8 cellular contexts compared by ENCODE assay signal in genomic region chr4:40058121-40058520, GRCh38. TPM values are rescaled to one million over a fixed set of nuclear protein-coding genes. Genes with fewer than 3 reads are reported as not detected.
A peak's percentile ranks its signal among the peaks of the same experiment; 100 is the strongest.
DNase-seq lines count a peak whose midpoint lies in the region; ATAC-seq and TF ChIP-seq lines count a peak whose summit lies in the region.

No MANE protein-coding gene starts in this region.

- no peaks in the 10 kb centered on the region for H3K27me3 Mint-ChIP-seq in activated CD4-positive, alpha-beta T cell treated with anti-CD3 and anti-CD28 coated beads for 36 hours
- peaks cover 2 to 11% (median 2%) of the 10 kb centered on the region in 3 donors for H3K27me3 Mint-ChIP-seq in immature natural killer cell (ENCODE audit: low read depth in 3 of 3)

- no peak for TF ChIP-seq POLR2A in suprapubic skin (IDR thresholded peaks at IDR 0.05)

- peak overlapping the region; percentile 92 for H3K4me3 Mint-ChIP-seq in activated CD4-positive, alpha-beta T cell treated with anti-CD3 and anti-CD28 coated beads for 36 hours
- H3K4me3 Mint-ChIP-seq in immature natural killer cell = peak overlapping the region; percentile 90 to 99 (median 95)

- CTCF ChIA-PET in activated CD4-positive, alpha-beta T cell treated with anti-CD3 and anti-CD28 coated beads for 36 hours (lab: Charles Lee) = interaction anchor here (0.6 to 2.1 kb wide), 10 partner anchors 9 to 267 kb away, joined by 3 to 13 read pairs (median 3); no protein-coding TSS in a partner anchor

- H3K36me3 Mint-ChIP-seq in activated CD4-positive, alpha-beta T cell treated with anti-CD3 and anti-CD28 coated beads for 36 hours (ENCODE audit: low read depth) = peaks cover 15% of the 10 kb centered on the region
- peaks cover 13 to 19% of the 10 kb centered on the region in 2 donors for H3K36me3 Mint-ChIP-seq in activated naive CD4-positive, alpha-beta T cell treated with anti-CD3 and anti-CD28 coated beads, Interleukin-2, amount 50 U/mL, for 72 hours
- H3K36me3 Mint-ChIP-seq in immature natural killer cell = peaks cover 4 to 11% (median 11%) of the 10 kb centered on the region in 3 donors

- TF ChIP-seq CTCF in suprapubic skin (IDR thresholded peaks at IDR 0.05) (no peak), GM13977 (IDR thresholded peaks at IDR 0.05; ENCODE audit: extremely low read depth, insufficient read depth, missing control alignments) (no peak)

- peak overlapping the region; percentile 100 for H3K27ac Mint-ChIP-seq in activated CD4-positive, alpha-beta T cell treated with anti-CD3 and anti-CD28 coated beads for 36 hours
- peak overlapping the region; percentile 95 to 99 for H3K27ac Mint-ChIP-seq in activated naive CD4-positive, alpha-beta T cell treated with anti-CD3 and anti-CD28 coated beads, Interleukin-2, amount 50 U/mL, for 72 hours
- peak overlapping the region; percentile 91 to 97 (median 94) for H3K27ac Mint-ChIP-seq in immature natural killer cell

- TF ChIP-seq EP300 in suprapubic skin (IDR thresholded peaks at IDR 0.05) = no peak

- in situ Hi-C loops in GM13977 (cut with MboI; ENCODE audit: low pct_unique_long_range_greater_than_20kb, low sequenced_read_pairs, unreplicated experiment) = loop anchor here (10.0 kb wide), 1 partner anchor 267 kb away; no protein-coding TSS in a partner anchor

- H3K36me3 ChIP-seq in suprapubic skin = no peaks in the 10 kb centered on the region

- DNase-seq in activated CD4-positive, alpha-beta T cell treated with anti-CD3 and anti-CD28 coated beads for 36 hours = no peak
- no peak for DNase-seq in activated CD4-positive, alpha-beta T cell treated with anti-CD3 and anti-CD28 coated beads, Interleukin-2, amount 50 U/mL, for 48 hours
- DNase-seq in activated naive CD4-positive, alpha-beta T cell treated with anti-CD3 and anti-CD28 coated beads, Interleukin-2, amount 50 U/mL, for 72 hours (ENCODE audit: low spot score in 2 of 2) = no peak
- DNase-seq in immature natural killer cell (no peak), suprapubic skin (ENCODE audit: low spot score in 2 of 2) (no peak), GM13977 (ENCODE audit: low spot score) (no peak), posterior vena cava (ENCODE audit: low spot score) (no peak)

- ATAC-seq in activated CD4-positive, alpha-beta T cell treated with anti-CD3 and anti-CD28 coated beads for 36 hours = no peak
- no peak for ATAC-seq in activated naive CD4-positive, alpha-beta T cell treated with anti-CD3 and anti-CD28 coated beads, Interleukin-2, amount 50 U/mL, for 72 hours
- ATAC-seq in HG02623 (IDR thresholded peaks at IDR 0.05; ENCODE audit: unreplicated experiment) = no peak

- H3K4me3 ChIP-seq in suprapubic skin = peak overlapping the region; percentile 81

- no peaks in the 10 kb centered on the region for H3K9me3 ChIP-seq in suprapubic skin

- peaks cover 32% of the 10 kb centered on the region for H3K4me1 Mint-ChIP-seq in activated CD4-positive, alpha-beta T cell treated with anti-CD3 and anti-CD28 coated beads for 36 hours
- H3K4me1 Mint-ChIP-seq in immature natural killer cell = peaks cover 29 to 42% of the 10 kb centered on the region in 2 donors

- no peaks in the 10 kb centered on the region for H3K27me3 ChIP-seq in suprapubic skin

- intact Hi-C loops in activated CD4-positive, alpha-beta T cell treated with anti-CD3 and anti-CD28 coated beads for 36 hours (cut with DNase I, micrococcal nuclease) = loop anchor here (5.0 to 10.0 kb wide), 7 partner anchors 64 to 784 kb away; no protein-coding TSS in a partner anchor
- intact Hi-C loops in posterior vena cava (cut with DNase I) = no loop called here

- no peaks in the 10 kb centered on the region for H3K9me3 Mint-ChIP-seq in activated CD4-positive, alpha-beta T cell treated with anti-CD3 and anti-CD28 coated beads for 36 hours (ENCODE audit: low read depth)
- no peaks in the 10 kb centered on the region for H3K9me3 Mint-ChIP-seq in activated naive CD4-positive, alpha-beta T cell treated with anti-CD3 and anti-CD28 coated beads, Interleukin-2, amount 50 U/mL, for 72 hours
- H3K9me3 Mint-ChIP-seq in immature natural killer cell = no peaks in the 10 kb centered on the region

- WGBS in suprapubic skin = under 1% methylated on average over 9 of the region's 9 CpGs

- POLR2A ChIA-PET in activated CD4-positive, alpha-beta T cell treated with anti-CD3 and anti-CD28 coated beads for 36 hours (lab: Charles Lee) = interaction anchor here (0.6 to 1.0 kb wide), 10 partner anchors 12 to 674 kb away, joined by 3 to 10 read pairs (median 4); no protein-coding TSS in a partner anchor

- H3K27ac ChIP-seq in suprapubic skin = peak overlapping the region; percentile 99

- H3K4me1 ChIP-seq in suprapubic skin = peaks cover 28% of the 10 kb centered on the region

RNA-seq across cellular contexts. Expression of gene N4BP2, which starts 1.5 kb away (rescaled TPM):
- 10 to 100 TPM; 16.2 to 23.2 TPM for total RNA-seq in activated CD4-positive, alpha-beta T cell treated with anti-CD3 and anti-CD28 coated beads for 36 hours
- total RNA-seq in activated naive CD4-positive, alpha-beta T cell treated with anti-CD3 and anti-CD28 coated beads, Interleukin-2, amount 50 U/mL, for 72 hours = 10 to 100 TPM; 16.1 to 18.6 TPM
- polyA plus RNA-seq in immature natural killer cell = 10 to 100 TPM in 1 of 3 donors, 1 to 10 TPM in 2; 2.9 to 11.1 (median 8.2) TPM
- total RNA-seq in suprapubic skin (10 to 100 TPM in 2 of 4 donors, 1 to 10 TPM in 2; 7.8 to 23.7 (median 10.3) TPM), posterior vena cava (1 to 10 TPM; 7.9 to 9.1 TPM)

Comparison
In these comparisons a context has a peak if more than half of its experiments do, and no peak if none do; other contexts are left out.
1. intact Hi-C loops: an anchor here in activated CD4-positive, alpha-beta T cell treated with anti-CD3 and anti-CD28 coated beads for 36 hours (5.0 to 10.0 kb wide); none called in posterior vena cava.